ENCODE assay signal across 25 cellular contexts in genomic region chr2:31163011-31163540, GRCh38. TPM values are rescaled to one million over a fixed set of nuclear protein-coding genes. Genes with fewer than 3 reads are reported as not detected.
"Had no signal": no experiment of that assay in that cellular context is flagged by ENCODE, and none has a peak within 500 bp of the region (broad histone marks: within the 10 kb centered on the region; RNA-seq: fewer than 3 reads in every experiment).

No MANE protein-coding gene starts in this region.

- H3K4me3 ChIP-seq: cardiac muscle cell, colonic mucosa, dorsolateral prefrontal cortex, pancreas, prostate gland, right atrium auricular region, spleen, suprapubic skin, tibial artery, upper lobe of right lung had no signal

- DNase-seq: activated CD4-positive, alpha-beta T cell treated with anti-CD3 and anti-CD28 coated beads for 1 hour; activated CD4-positive, alpha-beta T cell treated with anti-CD3 and anti-CD28 coated beads, Interleukin-2, amount 50 U/mL, for 1 hour; activated CD8-positive, alpha-beta T cell treated with anti-CD3 and anti-CD28 coated beads for 36 hours; activated naive CD4-positive, alpha-beta T cell; activated T-cell treated with anti-CD3 and anti-CD28 coated beads, Interleukin-2, amount 50 U/mL, for 72 hours; cerebellar nuclear complex; colonic mucosa; dorsolateral prefrontal cortex; effector memory CD4-positive, alpha-beta T cell; left ventricle myocardium superior; naive B cell; nephron progenitor cell; pancreas; spleen; stimulated activated naive CD4-positive, alpha-beta T cell; T-helper 2 cell; tibial artery; upper lobe of right lung had no signal

- H3K36me3 ChIP-seq: cardiac muscle cell, colonic mucosa, pancreas, prostate gland, right atrium auricular region, spleen, suprapubic skin, tibial artery, upper lobe of right lung had no signal

- ATAC-seq: activated CD8-positive, alpha-beta T cell treated with anti-CD3 and anti-CD28 coated beads for 36 hours; activated naive CD4-positive, alpha-beta T cell treated with anti-CD3 and anti-CD28 coated beads, Interleukin-2, amount 50 U/mL, for 72 hours; activated T-cell treated with anti-CD3 and anti-CD28 coated beads, Interleukin-2, amount 50 U/mL, for 72 hours; left ventricle myocardium superior; pancreas; upper lobe of right lung; WTC11 had no signal

- H3K27me3 ChIP-seq: cardiac muscle cell, colonic mucosa, pancreas, right atrium auricular region, spleen, suprapubic skin, tibial artery, upper lobe of right lung had no signal

- H3K27ac ChIP-seq: cardiac muscle cell, colonic mucosa, dorsolateral prefrontal cortex, pancreas, prostate gland, right atrium auricular region, spleen, suprapubic skin, tibial artery, upper lobe of right lung had no signal

- H3K4me1 ChIP-seq: colonic mucosa, pancreas, prostate gland, right atrium auricular region, spleen, suprapubic skin, tibial artery, upper lobe of right lung had no signal

- H3K9me3 ChIP-seq: colonic mucosa, pancreas, prostate gland, right atrium auricular region, spleen, suprapubic skin, tibial artery, upper lobe of right lung had no signal

RNA-seq across cellular contexts. Expression of gene GALNT14, which starts 24.8 kb away (rescaled TPM):
- total RNA-seq: lung microvascular endothelial cell had no signal

RNA-seq across cellular contexts. Expression of gene CAPN14, which starts 54.2 kb away (rescaled TPM):
- polyA plus RNA-seq: cardiac muscle cell had no signal
